2 cellular contexts compared by ENCODE assay signal in genomic region chr3:111761309-111761795, GRCh38.
TF ChIP-seq lines count a peak whose summit lies in the region.

No MANE protein-coding gene starts in this region.

TF ChIP-seq in liver, 16 proteins besides CTCF, POLR2A, EP300 and RAD21 (continued from another document):
- TF ChIP-seq REST (IDR thresholded peaks at IDR 0.05): no peak
- no peak for TF ChIP-seq FOXA1 (IDR thresholded peaks at IDR 0.05)
- no peak for TF ChIP-seq SP1 (IDR thresholded peaks at IDR 0.05)
- no peak for TF ChIP-seq ZBTB33 (IDR thresholded peaks at IDR 0.05)
- no peak for TF ChIP-seq HNF4A (conservative IDR thresholded peaks at IDR 0.05)

TF ChIP-seq in HepG2, 621 proteins besides CTCF, POLR2A, EP300 and RAD21 (continued from another document):
- no peak for TF ChIP-seq KIAA2018 (CRISPR knock-in tag; IDR thresholded peaks at IDR 0.05; ENCODE audit: borderline replicate concordance)
- TF ChIP-seq ZNF615 (CRISPR knock-in tag; IDR thresholded peaks at IDR 0.05; ENCODE audit: borderline replicate concordance): no peak
- TF ChIP-seq ZBTB37 (CRISPR knock-in tag; IDR thresholded peaks at IDR 0.05): no peak
- TF ChIP-seq UBTF (CRISPR knock-in tag; IDR thresholded peaks at IDR 0.05): no peak
- no peak for TF ChIP-seq CREB3 (CRISPR knock-in tag; IDR thresholded peaks at IDR 0.05)
- no peak for TF ChIP-seq MED1 (CRISPR knock-in tag; IDR thresholded peaks at IDR 0.05)
- TF ChIP-seq ZNF530 (CRISPR knock-in tag; IDR thresholded peaks at IDR 0.05; ENCODE audit: low read depth): no peak
TF ChIP-seq in HepG2: peak in this region for 0.
